8 cellular contexts compared by ENCODE assay signal in the genomic region with DNA sequence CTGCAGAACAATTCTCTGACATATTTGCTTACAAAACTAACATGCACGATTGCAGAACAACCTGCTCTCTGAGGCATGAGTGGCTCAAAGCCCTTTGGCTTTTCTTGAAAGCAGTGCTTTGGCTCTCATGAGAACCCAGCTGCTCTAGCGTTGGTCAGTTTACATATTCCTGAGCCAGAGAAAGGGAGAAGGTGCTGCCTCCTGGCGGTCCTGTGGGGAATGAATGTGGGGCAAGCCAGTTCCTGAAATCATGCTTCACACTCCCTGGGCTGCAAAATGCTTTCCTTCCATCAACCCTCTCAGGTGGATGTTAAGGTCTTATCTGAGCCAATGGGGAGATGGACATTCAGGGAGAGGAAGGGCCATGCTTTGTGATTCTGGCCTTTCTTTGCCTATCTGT.
A peak's percentile ranks its signal among the peaks of the same experiment; 100 is the strongest.
DNase-seq lines count a peak whose midpoint lies in the region; ATAC-seq and TF ChIP-seq lines count a peak whose summit lies in the region.

No MANE protein-coding gene starts in this region.

- H3K27me3 Mint-ChIP-seq in activated T-cell treated with anti-CD3 and anti-CD28 coated beads, Interleukin-2, amount 50 U/mL, for 72 hours (ENCODE audit: low read depth), result peaks cover 45% of the 10 kb centered on the region

- no TSS peak for BruUV-seq in HCT116 (replicated peaks; lab: Mats Ljungman, UMichigan)

- H3K9me2 ChIP-seq in HCT116 (ENCODE audit: insufficient read depth), result no peaks in the 10 kb centered on the region

- no peak overlapping the region for H3K4me3 ChIP-seq in HCT116 (replicated peaks in 1 of 2; ENCODE audit: low read depth in 1 of 2, low read length in 2 of 2)
- H3K4me3 ChIP-seq in OCI-LY3 (ENCODE audit: low read length), result no peak overlapping the region
- no peak overlapping the region for H3K4me3 ChIP-seq in parathyroid adenoma (ENCODE audit: low read depth, low read length)
- H3K4me3 ChIP-seq in transverse colon, result no peak overlapping the region

- POLR2A ChIA-PET in HCT116 (lab: Charles Lee), result no interaction called here

- H3K4me2 ChIP-seq in HCT116 (ENCODE audit: low read length) (no peak overlapping the region), OCI-LY3 (ENCODE audit: low read length) (no peak overlapping the region), parathyroid adenoma (ENCODE audit: low read length) (no peak overlapping the region)

- H3K27me3 ChIP-seq in HCT116 (ENCODE audit: insufficient read depth, low read length) (peaks cover 34% of the 10 kb centered on the region), OCI-LY3 (ENCODE audit: low read depth, low read length) (no peaks in the 10 kb centered on the region), foreskin keratinocyte (no peaks in the 10 kb centered on the region), parathyroid adenoma (ENCODE audit: control insufficient read depth, insufficient read depth, low read length) (peaks cover 2% of the 10 kb centered on the region), transverse colon (peaks cover 9% of the 10 kb centered on the region)

- peaks cover 2 to 6% of the 10 kb centered on the region in 2 donors for H3K9me3 Mint-ChIP-seq in activated T-cell treated with anti-CD3 and anti-CD28 coated beads, Interleukin-2, amount 50 U/mL, for 72 hours

- no peak overlapping the region for H3K27ac Mint-ChIP-seq in activated T-cell treated with anti-CD3 and anti-CD28 coated beads, Interleukin-2, amount 50 U/mL, for 72 hours

- DNase-seq in AML-193 (lab: John Stamatoyannopoulos, UW) (peak; percentile 0 to 1), HCT116 (ENCODE audit: low read depth, low spot score) (peak; percentile 33), foreskin keratinocyte (no peak), transverse colon (peak; percentile 63)
- peak; percentile 57 to 61 for DNase-seq in activated T-cell treated with anti-CD3 and anti-CD28 coated beads, Interleukin-2, amount 50 U/mL, for 72 hours

- H3K79me2 ChIP-seq in HCT116 (ENCODE audit: insufficient read depth, low read length), result no peaks in the 10 kb centered on the region
- no peaks in the 10 kb centered on the region for H3K79me2 ChIP-seq in OCI-LY3 (ENCODE audit: low read length)
- H3K79me2 ChIP-seq in parathyroid adenoma, result no peaks in the 10 kb centered on the region

- H3K4me1 ChIP-seq in HCT116 (ENCODE audit: control insufficient read depth in 1 of 2, insufficient read depth in 2 of 2, low read length in 2 of 2), result no peaks in the 10 kb centered on the region
- H3K4me1 ChIP-seq in OCI-LY3 (ENCODE audit: low read length), result no peaks in the 10 kb centered on the region
- H3K4me1 ChIP-seq in foreskin keratinocyte, result no peaks in the 10 kb centered on the region
- no peaks in the 10 kb centered on the region for H3K4me1 ChIP-seq in parathyroid adenoma
- H3K4me1 ChIP-seq in transverse colon, result no peaks in the 10 kb centered on the region

- no peak for TF ChIP-seq POLR2A in HCT116 (IDR thresholded peaks at IDR 0.05; ENCODE audit: borderline replicate concordance, extremely low read depth, insufficient read depth, insufficient read length)
- TF ChIP-seq POLR2A in transverse colon (IDR thresholded peaks at IDR 0.05), result no peak

- no peaks in the 10 kb centered on the region for H3K4me1 Mint-ChIP-seq in activated T-cell treated with anti-CD3 and anti-CD28 coated beads, Interleukin-2, amount 50 U/mL, for 72 hours (ENCODE audit: low read depth)

- H3K9ac ChIP-seq in HCT116 (ENCODE audit: low read length), result no peak overlapping the region
- no peak overlapping the region for H3K9ac ChIP-seq in OCI-LY3 (ENCODE audit: low read length)
- no peak overlapping the region for H3K9ac ChIP-seq in parathyroid adenoma

- H2AFZ ChIP-seq in HCT116 (ENCODE audit: low read depth, low read length, poor library complexity, severe bottlenecking), result peak overlapping the region; percentile 9
- H2AFZ ChIP-seq in OCI-LY3 (ENCODE audit: low read depth, low read length), result no peak overlapping the region
- H2AFZ ChIP-seq in parathyroid adenoma, result no peak overlapping the region

- RAD21 ChIA-PET in HCT116 (lab: Charles Lee; ENCODE audit: low non-redundant PET in 1 of 2, low total read pairs in 2 of 2, uncharacterized antibody in 2 of 2, unreplicated experiment in 2 of 2), result interaction anchor here (0.6 to 1.4 kb wide), 3 partner anchors 37 to 119 kb away, joined by 3 read pairs; no protein-coding TSS in a partner anchor

- WGBS in transverse colon (ENCODE audit: low coverage in 1 of 2), 2 donors, result 3% methylated on average over 3 of the region's 3 CpGs; no CpG with 5 or more reads in 1 of the 2 donors

- in situ Hi-C loops in transverse colon (cut with MboI; ENCODE audit: low pct_ligation_motif_present in 1 of 4, low pct_unique_long_range_greater_than_20kb in 1 of 4, low sequenced_read_pairs in 3 of 4), result loop anchor here in 1 of 4 donors (10.0 kb wide), 1 partner anchor 122 kb away; a partner anchor contains a TSS

- intact Hi-C loops in HCT116 (cut with micrococcal nuclease) (loop anchor here (2.0 to 5.0 kb wide), 3 partner anchors 100 to 705 kb away; no protein-coding TSS in a partner anchor), transverse colon (cut with DNase I; ENCODE audit: low total_unique reads) (loop anchor here (10.0 kb wide), 1 partner anchor 128 kb away; no protein-coding TSS in a partner anchor)

- CTCF ChIA-PET in HCT116 (lab: Charles Lee), result interaction anchor here (0.6 to 2.1 kb wide), 11 partner anchors 10 to 573 kb away, joined by 3 to 8 read pairs (median 3); no protein-coding TSS in a partner anchor

- H3K9me3 ChIP-seq in HCT116 (ENCODE audit: control insufficient read depth in 1 of 2, insufficient read depth in 1 of 2, low read depth in 1 of 2, low read length in 2 of 2) (no peaks in the 10 kb centered on the region), OCI-LY3 (ENCODE audit: insufficient read depth, low read length) (no peaks in the 10 kb centered on the region), parathyroid adenoma (ENCODE audit: control insufficient read depth, low read length) (no peaks in the 10 kb centered on the region), transverse colon (no peaks in the 10 kb centered on the region)

- TF ChIP-seq CTCF in HCT116 (IDR thresholded peaks at IDR 0.05 in 2 of 3, conservative IDR thresholded peaks at IDR 0.05 in 1 of 3; ENCODE audit: borderline replicate concordance in 1 of 3, insufficient read depth in 1 of 3, low read depth in 2 of 3, low read length in 2 of 3) (peak; percentile 51 to 90 (median 90); a peak in 5 of 6 replicates), OCI-LY3 (IDR thresholded peaks at IDR 0.05; ENCODE audit: low read depth, low read length) (peak; percentile 66), foreskin keratinocyte (conservative IDR thresholded peaks at IDR 0.05) (peak; percentile 63), parathyroid adenoma (IDR thresholded peaks at IDR 0.05) (peak; percentile 54), transverse colon (IDR thresholded peaks at IDR 0.05) (peak; percentile 52 to 67 (median 65))

- ATAC-seq in HCT116, result peak; percentile 92
- ATAC-seq in activated T-cell treated with anti-CD3 and anti-CD28 coated beads, Interleukin-2, amount 50 U/mL, for 72 hours (replicated peaks in 1 of 2), result peak in 1 of 2 donors; percentile 50
- ATAC-seq in foreskin keratinocyte, result peak; percentile 27
- ATAC-seq in GM19351 (IDR thresholded peaks at IDR 0.05; ENCODE audit: unreplicated experiment), result no peak

- TF ChIP-seq RAD21 in HCT116 (IDR thresholded peaks at IDR 0.05; ENCODE audit: low read depth), result peak; percentile 66

- no peak overlapping the region for H3K4me3 Mint-ChIP-seq in activated T-cell treated with anti-CD3 and anti-CD28 coated beads, Interleukin-2, amount 50 U/mL, for 72 hours

- TF ChIP-seq EP300 in transverse colon (IDR thresholded peaks at IDR 0.05; ENCODE audit: low read depth), result no peak

- peaks cover 0 to 2% of the 10 kb centered on the region in 2 donors for H3K36me3 Mint-ChIP-seq in activated T-cell treated with anti-CD3 and anti-CD28 coated beads, Interleukin-2, amount 50 U/mL, for 72 hours (ENCODE audit: insufficient read depth in 2 of 2)

- H3K27ac ChIP-seq in HCT116 (ENCODE audit: low read depth, low read length) (no peak overlapping the region), OCI-LY3 (ENCODE audit: low read length) (no peak overlapping the region), foreskin keratinocyte (no peak overlapping the region), parathyroid adenoma (no peak overlapping the region), transverse colon (no peak overlapping the region)

- no peaks in the 10 kb centered on the region for H4K20me1 ChIP-seq in HCT116 (ENCODE audit: insufficient read depth)
- no peaks in the 10 kb centered on the region for H4K20me1 ChIP-seq in OCI-LY3 (ENCODE audit: insufficient read depth, low read length)

- no peaks in the 10 kb centered on the region for H3K36me3 ChIP-seq in HCT116 (ENCODE audit: control insufficient read depth in 1 of 2, insufficient read depth in 2 of 2, low read length in 2 of 2)
- no peaks in the 10 kb centered on the region for H3K36me3 ChIP-seq in OCI-LY3 (replicated peaks; ENCODE audit: low read depth, low read length)
- no peaks in the 10 kb centered on the region for H3K36me3 ChIP-seq in parathyroid adenoma (ENCODE audit: control insufficient read depth, insufficient read depth, low read length)
- no peaks in the 10 kb centered on the region for H3K36me3 ChIP-seq in transverse colon

TF ChIP-seq in HCT116, 20 proteins besides CTCF, POLR2A, EP300 and RAD21 (continues in another document):
- no peak for TF ChIP-seq SP1 (IDR thresholded peaks at IDR 0.05; ENCODE audit: low read depth)
- no peak for TF ChIP-seq SRF (IDR thresholded peaks at IDR 0.05; ENCODE audit: low read depth)
- TF ChIP-seq FOSL1 (IDR thresholded peaks at IDR 0.05; ENCODE audit: low read depth), result no peak
- no peak for TF ChIP-seq SIN3A (IDR thresholded peaks at IDR 0.05; ENCODE audit: low read depth)
- TF ChIP-seq EGR1 (IDR thresholded peaks at IDR 0.05; ENCODE audit: low read depth), result no peak
- TF ChIP-seq, protein P1, sequence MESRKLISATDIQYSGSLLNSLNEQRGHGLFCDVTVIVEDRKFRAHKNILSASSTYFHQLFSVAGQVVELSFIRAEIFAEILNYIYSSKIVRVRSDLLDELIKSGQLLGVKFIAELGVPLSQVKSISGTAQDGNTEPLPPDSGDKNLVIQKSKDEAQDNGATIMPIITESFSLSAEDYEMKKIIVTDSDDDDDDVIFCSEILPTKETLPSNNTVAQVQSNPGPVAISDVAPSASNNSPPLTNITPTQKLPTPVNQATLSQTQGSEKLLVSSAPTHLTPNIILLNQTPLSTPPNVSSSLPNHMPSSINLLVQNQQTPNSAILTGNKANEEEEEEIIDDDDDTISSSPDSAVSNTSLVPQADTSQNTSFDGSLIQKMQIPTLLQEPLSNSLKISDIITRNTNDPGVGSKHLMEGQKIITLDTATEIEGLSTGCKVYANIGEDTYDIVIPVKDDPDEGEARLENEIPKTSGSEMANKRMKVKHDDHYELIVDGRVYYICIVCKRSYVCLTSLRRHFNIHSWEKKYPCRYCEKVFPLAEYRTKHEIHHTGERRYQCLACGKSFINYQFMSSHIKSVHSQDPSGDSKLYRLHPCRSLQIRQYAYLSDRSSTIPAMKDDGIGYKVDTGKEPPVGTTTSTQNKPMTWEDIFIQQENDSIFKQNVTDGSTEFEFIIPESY (IDR thresholded peaks at IDR 0.05; ENCODE audit: extremely low read depth, insufficient replicate concordance, low read length), result no peak
- TF ChIP-seq ZFX (IDR thresholded peaks at IDR 0.05), result no peak
- TF ChIP-seq CEBPB (IDR thresholded peaks at IDR 0.05; ENCODE audit: low read depth), result no peak
- no peak for TF ChIP-seq EZH2 (IDR thresholded peaks at IDR 0.05)

Comparison
In these comparisons a context has a peak if more than half of its experiments do, and no peak if none do; other contexts are left out.
1. DNase-seq: peak in AML-193 (2 of 2), HCT116 (single experiment), activated T-cell treated with anti-CD3 and anti-CD28 coated beads, Interleukin-2, amount 50 U/mL, for 72 hours (2 of 2) and transverse colon (single experiment); none in foreskin keratinocyte (0 of 2).
2. Peak in every context shown above with its lines, with median percentiles within 50 percentile points of each other: CTCF ChIP-seq.